In the genomic region with DNA sequence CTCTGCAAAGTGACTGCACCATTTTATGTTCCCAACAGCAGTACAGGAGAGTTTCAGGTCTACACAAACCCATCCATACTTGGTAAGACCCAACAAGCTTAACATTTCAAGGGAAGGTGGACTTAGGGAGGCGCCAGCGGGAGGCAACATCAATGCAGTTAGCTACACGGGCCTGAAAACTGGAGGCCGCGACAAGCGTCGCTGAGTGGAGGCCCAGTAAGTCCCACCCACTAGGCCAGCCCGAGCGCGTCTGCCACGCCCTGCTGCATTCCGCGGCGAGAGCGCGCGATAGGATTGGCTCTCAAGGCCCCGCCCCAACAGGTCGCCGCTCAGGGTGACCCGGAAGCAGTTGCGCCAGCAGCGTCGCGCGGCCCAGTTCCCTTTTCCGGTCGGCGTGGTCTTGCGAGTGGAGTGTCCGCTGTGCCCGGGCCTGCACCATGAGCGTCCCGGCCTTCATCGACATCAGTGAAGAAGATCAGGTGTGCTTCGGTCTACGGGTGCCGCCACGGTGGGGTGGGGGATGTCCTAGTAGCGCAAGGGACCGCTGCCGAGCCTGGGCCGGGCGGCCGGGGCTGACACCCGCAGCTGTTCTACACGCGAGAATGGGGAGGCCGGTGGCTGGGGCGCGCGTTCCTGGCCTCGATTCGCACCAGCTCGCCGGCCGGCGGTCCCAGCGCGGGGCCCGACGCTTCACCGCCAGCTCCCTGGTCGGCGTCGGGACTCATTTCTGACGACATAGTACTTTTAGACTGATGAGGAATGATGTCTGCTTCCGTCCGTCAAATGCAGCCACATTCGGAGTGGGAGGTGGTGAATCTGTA, we compare ENCODE assay signal across 8 cellular contexts. TPM values are rescaled to one million over a fixed set of nuclear protein-coding genes. Genes with fewer than 3 reads are reported as not detected.
DNase-seq lines count a peak whose midpoint lies in the region; ATAC-seq lines count a peak whose summit lies in the region.

A gene (plus strand): TSS at position 381 of the 821 bp plus-strand sequence. CDS start 57 bp downstream, at position 438.

- DNase-seq in DMS 273 treated with DMSO at 0.1 percent for 48 hours (lab: John Stamatoyannopoulos, UW) (peak; percentile 81), OCI-M2 (lab: John Stamatoyannopoulos, UW; ENCODE audit: unreplicated experiment) (peak; percentile 27), activated T-cell treated with anti-CD3 and anti-CD28 coated beads for 4 hours (peak; percentile 91), epithelial cell of prostate (ENCODE audit: low read depth, low spot score) (peak; percentile 88), mucosa of gallbladder (ENCODE audit: low spot score) (peak; percentile 97)
- DNase-seq in stimulated activated CD8-positive, alpha-beta memory T cell treated with anti-CD3 and anti-CD28 coated beads, Interleukin-4, amount 100 ng/mL, for 4 hours (ENCODE audit: low read depth in 2 of 2, low spot score in 1 of 2), result peak; percentile 86 to 88

- peaks cover 32 to 34% (median 33%) of the 10 kb centered on the region in 3 donors for H3K4me1 Mint-ChIP-seq in IgD-negative memory B cell

- H3K27me3 Mint-ChIP-seq in IgD-negative memory B cell, result no peaks in the 10 kb centered on the region

- H3K27ac ChIP-seq in epithelial cell of prostate, result peak within 1 kb of the TSS; percentile 88

- H3K36me3 Mint-ChIP-seq in IgD-negative memory B cell, result no peaks in the 10 kb centered on the region

- H3K27ac Mint-ChIP-seq in IgD-negative memory B cell, result peak within 1 kb of the TSS; percentile 93 to 99 (median 98)

- peak within 1 kb of the TSS; percentile 98 to 100 (median 98) for H3K4me3 Mint-ChIP-seq in IgD-negative memory B cell

- ATAC-seq in GM21529 (IDR thresholded peaks at IDR 0.05; ENCODE audit: unreplicated experiment), result peak; percentile 98

- no peaks in the 10 kb centered on the region for H3K9me3 Mint-ChIP-seq in IgD-negative memory B cell

RNA-seq across cellular contexts. Expression of the gene that starts here (rescaled TPM):
- polyA plus RNA-seq in IgD-negative memory B cell, result 203 TPM
- 157 TPM for total RNA-seq in mucosa of gallbladder

Comparison
In these comparisons a context has a peak if more than half of its experiments do, and no peak if none do; other contexts are left out.
1. Peak in every context shown above with its lines: DNase-seq, ATAC-seq and H3K27ac ChIP-seq.
2. DNase-seq: peak in every context shown above with its lines; median percentile 97 in mucosa of gallbladder; 91 in activated T-cell treated with anti-CD3 and anti-CD28 coated beads for 4 hours; 88 in epithelial cell of prostate; 87 in stimulated activated CD8-positive, alpha-beta memory T cell treated with anti-CD3 and anti-CD28 coated beads, Interleukin-4, amount 100 ng/mL, for 4 hours; 81 in DMS 273 treated with DMSO at 0.1 percent for 48 hours; 27 in OCI-M2.